ENCODE assay signal across 8 cellular contexts in the genomic region with DNA sequence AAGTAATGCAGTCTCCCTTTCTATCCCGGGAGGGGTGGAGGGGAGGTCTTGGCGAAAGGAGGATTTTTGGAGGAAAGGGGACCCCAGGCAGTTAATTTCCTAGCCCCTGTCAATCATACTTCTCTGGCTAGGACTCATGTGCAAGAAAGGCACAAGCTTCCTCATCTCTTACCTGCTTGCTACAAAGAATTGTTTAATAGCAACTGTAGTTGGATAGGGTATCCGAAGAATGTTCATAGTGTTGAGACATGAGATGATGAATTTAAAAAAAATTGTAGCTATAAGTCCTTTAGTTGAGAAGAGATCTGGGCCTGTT. TPM values are rescaled to one million over a fixed set of nuclear protein-coding genes. Genes with fewer than 3 reads are reported as not detected.
DNase-seq lines count a peak whose midpoint lies in the region; ATAC-seq and TF ChIP-seq lines count a peak whose summit lies in the region.

No MANE protein-coding gene starts in this region.

- TF ChIP-seq POLR2A in NB4 (IDR thresholded peaks at IDR 0.05; ENCODE audit: extremely low read depth, insufficient read length): no peak

- H3K4me1 ChIP-seq in CD8-positive, alpha-beta T cell (ENCODE audit: insufficient read depth, low read length): peaks cover 25% of the 10 kb centered on the region
- peaks cover 20 to 24% of the 10 kb centered on the region in 2 experiments for H3K4me1 ChIP-seq in neutrophil (ENCODE audit: control insufficient read depth in 1 of 2, insufficient read depth in 1 of 2, low read depth in 1 of 2, low read length in 1 of 2)

- peaks cover 35% of the 10 kb centered on the region for H3K36me3 Mint-ChIP-seq in CD8-positive, alpha-beta T cell
- peaks cover 18% of the 10 kb centered on the region for H3K36me3 Mint-ChIP-seq in effector memory CD8-positive, alpha-beta T cell (ENCODE audit: insufficient read depth)

- no peak for ATAC-seq in CD8-positive, alpha-beta T cell
- ATAC-seq in effector memory CD8-positive, alpha-beta T cell (replicated peaks): no peak
- no peak for ATAC-seq in HG03521 (IDR thresholded peaks at IDR 0.05; ENCODE audit: unreplicated experiment)
- ATAC-seq in GM21825 (IDR thresholded peaks at IDR 0.05; ENCODE audit: unreplicated experiment): no peak

- no peaks in the 10 kb centered on the region for H3K9me3 Mint-ChIP-seq in CD8-positive, alpha-beta T cell
- H3K9me3 Mint-ChIP-seq in effector memory CD8-positive, alpha-beta T cell: no peaks in the 10 kb centered on the region

- CTCF ChIA-PET in CD8-positive, alpha-beta T cell (lab: Charles Lee): no interaction called here

- peak overlapping the region; percentile 84 for H3K27ac Mint-ChIP-seq in CD8-positive, alpha-beta T cell
- peak overlapping the region; percentile 91 to 92 for H3K27ac Mint-ChIP-seq in effector memory CD8-positive, alpha-beta T cell

- TF ChIP-seq CTCF in CD8-positive, alpha-beta T cell (IDR thresholded peaks at IDR 0.05): no peak
- TF ChIP-seq CTCF in NB4 (IDR thresholded peaks at IDR 0.05; ENCODE audit: low read depth, low read length) (no peak), neutrophil (IDR thresholded peaks at IDR 0.05) (no peak)

- peak overlapping the region; percentile 95 for H3K4me3 Mint-ChIP-seq in CD8-positive, alpha-beta T cell
- peak overlapping the region; percentile 89 to 93 for H3K4me3 Mint-ChIP-seq in effector memory CD8-positive, alpha-beta T cell

- H3K4me1 Mint-ChIP-seq in CD8-positive, alpha-beta T cell (ENCODE audit: low read depth): peaks cover 57% of the 10 kb centered on the region
- peaks cover 23 to 46% of the 10 kb centered on the region in 2 donors for H3K4me1 Mint-ChIP-seq in effector memory CD8-positive, alpha-beta T cell (ENCODE audit: low read depth in 2 of 2)

- H3K36me3 ChIP-seq in CD8-positive, alpha-beta T cell (ENCODE audit: insufficient read depth, low read length): no peaks in the 10 kb centered on the region
- peaks cover 6% of the 10 kb centered on the region for H3K36me3 ChIP-seq in neutrophil

- no peaks in the 10 kb centered on the region for H3K27me3 ChIP-seq in CD8-positive, alpha-beta T cell (ENCODE audit: insufficient read depth, low read length)
- no peaks in the 10 kb centered on the region for H3K27me3 ChIP-seq in neutrophil

- no peak for DNase-seq in CD8-positive, alpha-beta T cell
- DNase-seq in NB4 (ENCODE audit: low read depth): no peak
- DNase-seq in effector memory CD8-positive, alpha-beta T cell: no peak
- DNase-seq in NCI-H2171 treated with DMSO at 0.1 percent for 48 hours (lab: John Stamatoyannopoulos, UW): no peak
- DNase-seq in KG1 (lab: John Stamatoyannopoulos, UW): no peak

- intact Hi-C loops in CD8-positive, alpha-beta T cell (cut with DNase I, micrococcal nuclease): loop anchor here in 1 of 2 experiments (5.0 to 10.0 kb wide), 5 partner anchors 329 to 1443 kb away; partner anchors contain the start of genes KLF12 and KLF5

- H3K4me3 ChIP-seq in CD8-positive, alpha-beta T cell (ENCODE audit: low read depth, low read length): peak overlapping the region; percentile 87
- H3K4me3 ChIP-seq in NB4 (ENCODE audit: low read depth, low read length) (peak overlapping the region; percentile 75), neutrophil (ENCODE audit: low read depth in 1 of 2, low read length in 1 of 2) (peak overlapping the region; percentile 92 to 93)

- POLR2A ChIA-PET in CD8-positive, alpha-beta T cell (lab: Charles Lee): interaction anchor here (0.8 kb wide), 1 partner anchor 53 kb away, joined by 3 read pairs; the partner anchor contains the start of genes DIS3 and PIBF1

- no peaks in the 10 kb centered on the region for H3K9me3 ChIP-seq in CD8-positive, alpha-beta T cell (ENCODE audit: low read length)
- H3K9me3 ChIP-seq in neutrophil: no peaks in the 10 kb centered on the region

- peak overlapping the region; percentile 59 for H3K27ac ChIP-seq in CD8-positive, alpha-beta T cell (ENCODE audit: low read depth, low read length)
- H3K27ac ChIP-seq in neutrophil: no peak overlapping the region

- no peaks in the 10 kb centered on the region for H3K27me3 Mint-ChIP-seq in CD8-positive, alpha-beta T cell (ENCODE audit: low read depth)
- H3K27me3 Mint-ChIP-seq in effector memory CD8-positive, alpha-beta T cell: no peaks in the 10 kb centered on the region

RNA-seq across cellular contexts. Expression of gene BORA, which starts 0.5 kb away (rescaled TPM):
- total RNA-seq in CD8-positive, alpha-beta T cell: 1 to 10 TPM; 3.3 to 3.7 TPM

RNA-seq across cellular contexts. Expression of gene MZT1, which starts 0.8 kb away (rescaled TPM):
- 10 to 100 TPM in 1 of 2 experiments, 1 to 10 TPM in 1; 10.0 to 10.4 TPM for total RNA-seq in CD8-positive, alpha-beta T cell

RNA-seq across cellular contexts. Expression of gene DIS3, which starts 53.5 kb away (rescaled TPM):
- total RNA-seq in CD8-positive, alpha-beta T cell: 10 to 100 TPM; 60.8 to 64.5 TPM

RNA-seq across cellular contexts. Expression of gene PIBF1, which starts 53.7 kb away (rescaled TPM):
- 10 to 100 TPM; 13.1 to 14.3 TPM for total RNA-seq in CD8-positive, alpha-beta T cell
